ENCODE assay signal across 1 cellular context in genomic region chr2:160689441-160689840, GRCh38.
TF ChIP-seq lines count a peak whose summit lies in the region.

No MANE protein-coding gene starts in this region.

TF ChIP-seq in HepG2, 621 proteins besides CTCF, POLR2A, EP300 and RAD21 (continued from another document):
- peak; percentile 86 for TF ChIP-seq MAFF (IDR thresholded peaks at IDR 0.05; ENCODE audit: low read depth, low read length)
- TF ChIP-seq ZBTB44 (CRISPR knock-in tag; IDR thresholded peaks at IDR 0.05): no peak
- no peak for TF ChIP-seq GTF3A (CRISPR knock-in tag; conservative IDR thresholded peaks at IDR 0.05)
- TF ChIP-seq YY1 (IDR thresholded peaks at IDR 0.05; ENCODE audit: insufficient read depth, insufficient replicate concordance, low read depth, low read length): no peak
